ENCODE assay signal across 8 cellular contexts in genomic region chr9:137551656-137552534, GRCh38. TPM values are rescaled to one million over a fixed set of nuclear protein-coding genes. Genes with fewer than 3 reads are reported as not detected.
DNase-seq lines count a peak whose midpoint lies in the region; ATAC-seq and TF ChIP-seq lines count a peak whose summit lies in the region.

TSS of gene MRPL41 (plus strand) at chr9:137551879. CDS start at chr9:137552082, 203 bp downstream.

- no peak for TF ChIP-seq CTCF in osteoblast (IDR thresholded peaks at IDR 0.05; ENCODE audit: extremely low read depth, low read depth, low read length)
- no peak for TF ChIP-seq CTCF in testis (IDR thresholded peaks at IDR 0.05)

- H2AFZ ChIP-seq in osteoblast (ENCODE audit: low read length) = peak within 1 kb of the TSS; percentile 78

- peak within 1 kb of the TSS; percentile 81 to 82 for H3K27ac Mint-ChIP-seq in activated naive CD4-positive, alpha-beta T cell treated with anti-CD3 and anti-CD28 coated beads, Interleukin-2, amount 50 U/mL, for 72 hours

- peaks cover 29% of the 10 kb centered on the region for H3K36me3 ChIP-seq in osteoblast (ENCODE audit: insufficient read depth, low read length)
- no peaks in the 10 kb centered on the region for H3K36me3 ChIP-seq in testis (ENCODE audit: low read depth, missing control alignments)

- TF ChIP-seq POLR2A in testis (IDR thresholded peaks at IDR 0.05) = no peak

- H3K27me3 ChIP-seq in osteoblast (ENCODE audit: insufficient read depth, low read length) (no peaks in the 10 kb centered on the region), testis (no peaks in the 10 kb centered on the region)

- H3K9me3 Mint-ChIP-seq in activated naive CD4-positive, alpha-beta T cell treated with anti-CD3 and anti-CD28 coated beads, Interleukin-2, amount 50 U/mL, for 72 hours = no peaks in the 10 kb centered on the region

- DNase-seq in GDM1 (lab: John Stamatoyannopoulos, UW) (peak; percentile 29), HCEC 1CT (peak; percentile 83), NAMALWA (ENCODE audit: low spot score) (peak; percentile 96), SKM-1 treated with dmso at 0.1 percent for 144 hours (lab: John Stamatoyannopoulos, UW; ENCODE audit: unreplicated experiment) (peak; percentile 80), glomerular endothelial cell (ENCODE audit: extremely low read depth, low read depth, low spot score) (no peak), osteoblast (ENCODE audit: insufficient read length, low spot score, missing footprints) (peak; percentile 100), testis (peak; percentile 90)
- DNase-seq in activated naive CD4-positive, alpha-beta T cell treated with anti-CD3 and anti-CD28 coated beads, Interleukin-2, amount 50 U/mL, for 72 hours (ENCODE audit: low spot score in 2 of 2) = peak; percentile 93 to 94

- peak; percentile 95 for ATAC-seq in activated naive CD4-positive, alpha-beta T cell treated with anti-CD3 and anti-CD28 coated beads, Interleukin-2, amount 50 U/mL, for 72 hours

- H3K4me2 ChIP-seq in osteoblast (ENCODE audit: insufficient read depth, low read length) = peak within 1 kb of the TSS; percentile 86

- intact Hi-C loops in testis (cut with DNase I; ENCODE audit: low total_unique reads) = no loop called here

- H3K9me3 ChIP-seq in osteoblast (ENCODE audit: low read depth, low read length) (no peaks in the 10 kb centered on the region), testis (no peaks in the 10 kb centered on the region)

- H3K27ac ChIP-seq in osteoblast (ENCODE audit: low read depth, low read length) (peak within 1 kb of the TSS; percentile 66), testis (peak within 1 kb of the TSS; percentile 80 to 81)

- WGBS in testis, 2 donors = 3% methylated on average over 21 to 42 of the region's 111 CpGs

- H4K20me1 ChIP-seq in osteoblast (ENCODE audit: insufficient read depth, low read length) = peaks cover 5% of the 10 kb centered on the region

- H3K4me1 ChIP-seq in osteoblast (ENCODE audit: insufficient read depth, low read length) (peaks cover 6% of the 10 kb centered on the region), testis (peaks cover 9% of the 10 kb centered on the region)

- H3K4me3 ChIP-seq in osteoblast (ENCODE audit: insufficient read depth, low read length) (peak within 1 kb of the TSS; percentile 92), testis (peak within 1 kb of the TSS; percentile 71 to 83)

- peaks cover 14% of the 10 kb centered on the region for H3K79me2 ChIP-seq in osteoblast (ENCODE audit: insufficient read depth, low read length)

- peaks cover 0 to 7% of the 10 kb centered on the region in 2 donors for H3K36me3 Mint-ChIP-seq in activated naive CD4-positive, alpha-beta T cell treated with anti-CD3 and anti-CD28 coated beads, Interleukin-2, amount 50 U/mL, for 72 hours

RNA-seq across cellular contexts. Expression of gene MRPL41, which starts in this region (rescaled TPM):
- total RNA-seq in activated naive CD4-positive, alpha-beta T cell treated with anti-CD3 and anti-CD28 coated beads, Interleukin-2, amount 50 U/mL, for 72 hours = 10 to 100 TPM; 21.2 to 31.6 TPM
- 74.2 and 86.0 TPM in 2 replicates for total RNA-seq in glomerular endothelial cell
- 26.2 and 30.4 TPM in 2 replicates for total RNA-seq in osteoblast
- total RNA-seq in testis = 10 to 100 TPM; 29.8 to 55.0 TPM
- 25.9 TPM for polyA plus RNA-seq in testis (ENCODE audit: insufficient read depth, low read depth, low replicate concordance)
